Comparison of ENCODE assay signal across 21 cellular contexts in the genomic region with DNA sequence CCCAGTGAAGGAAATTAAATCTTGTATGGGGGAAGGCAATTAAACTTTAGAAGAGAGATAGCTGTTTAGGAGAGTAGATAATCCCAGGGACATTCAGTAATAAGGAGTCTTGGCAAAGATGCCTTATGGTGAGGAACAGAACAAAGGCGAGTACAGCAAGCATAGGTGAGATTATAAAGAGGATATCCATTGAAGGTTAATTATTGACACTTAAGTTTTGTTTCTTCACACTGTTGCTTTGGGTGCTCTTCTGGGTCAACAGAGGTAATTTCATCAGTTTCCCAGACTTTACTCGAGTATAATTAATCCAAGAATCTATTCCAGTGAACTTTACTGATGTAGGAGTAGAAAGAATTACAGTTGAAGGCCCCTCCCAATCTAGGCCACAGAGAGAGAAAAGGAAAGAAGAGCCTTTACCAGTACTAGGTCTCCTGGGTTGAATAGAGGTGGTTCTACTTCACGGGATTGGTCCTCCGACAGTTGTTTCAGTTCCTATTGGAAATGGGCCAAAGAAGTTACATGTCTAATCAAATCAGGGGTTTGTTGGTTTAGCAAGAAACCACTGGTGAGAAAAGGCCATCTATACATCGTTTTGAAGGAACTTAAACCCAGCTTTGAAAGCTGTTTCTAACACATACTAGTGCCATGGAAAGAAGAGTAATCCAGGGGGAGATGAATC. TPM values are rescaled to one million over a fixed set of nuclear protein-coding genes. Genes with fewer than 3 reads are reported as not detected.
DNase-seq lines count a peak whose midpoint lies in the region; ATAC-seq, FAIRE-seq and TF ChIP-seq lines count a peak whose summit lies in the region.
"Had no signal": no experiment of that assay in that cellular context is flagged by ENCODE, and none has a peak within 500 bp of the region (broad histone marks: within the 10 kb centered on the region; RNA-seq: fewer than 3 reads in every experiment).

No MANE protein-coding gene starts in this region.

- TF ChIP-seq CTCF in K562 (IDR thresholded peaks at IDR 0.05 in 2 of 3, conservative IDR thresholded peaks at IDR 0.05 in 1 of 3; ENCODE audit: insufficient read depth in 2 of 3, low read depth in 1 of 3, low read length in 3 of 3) = no peak

- CTCF ChIA-PET in K562 (lab: Yijun Ruan, JAX; ENCODE audit: low intra/inter-chr PET ratio) = no interaction called here

- H3K79me2 ChIP-seq in K562 (ENCODE audit: control insufficient read depth, insufficient read depth, low read length) = peaks cover 2% of the 10 kb centered on the region; the same call in 1 of the 3 replicates

- H3K36me3 ChIP-seq in K562 (ENCODE audit: control insufficient read depth, insufficient read depth, low read length) = no peaks in the 10 kb centered on the region
- H3K36me3 ChIP-seq: ascending aorta, sigmoid colon had no signal

- H3K4me3 ChIP-seq in K562 = no peak overlapping the region
- H3K4me3 ChIP-seq: ascending aorta, sigmoid colon had no signal

- intact Hi-C loops in K562 (cut with micrococcal nuclease) = loop anchor here (10.0 kb wide), 1 partner anchor 621 kb away; no protein-coding TSS in a partner anchor

- no peaks in the 10 kb centered on the region for H3K9me1 ChIP-seq in K562 (ENCODE audit: control insufficient read depth, insufficient read depth, low read length)

- no peaks in the 10 kb centered on the region for H3K9me3 ChIP-seq in K562 (replicated peaks; ENCODE audit: control insufficient read depth, insufficient read depth, low read depth, low read length)
- H3K9me3 ChIP-seq: ascending aorta, sigmoid colon had no signal

- FAIRE-seq in K562 (lab: Jason Lieb, UNC) = no peak
- FAIRE-seq: keratinocyte had no signal

- BruUV-seq in K562 (replicated peaks; lab: Mats Ljungman, UMichigan) = no TSS peak

- 34% methylated on average over 5 of the region's 5 CpGs for WGBS in K562 (ENCODE audit: insufficient coverage, low coverage, missing lambda C conversion rate)

- DNase-seq in K562 (ENCODE audit: extremely low read depth in 1 of 4, low spot score in 3 of 4) = no peak
- DNase-seq in activated gamma-delta T cell (lab: John Stamatoyannopoulos, UW) = no peak
- no peak for DNase-seq in DMS114 treated with DMSO at 0.1 percent for 48 hours (lab: John Stamatoyannopoulos, UW; ENCODE audit: unreplicated experiment)
- no peak for DNase-seq in SW 1271 (lab: John Stamatoyannopoulos, UW)
- no peak for DNase-seq in medulla oblongata (ENCODE audit: extremely low spot score)
- DNase-seq: activated T-cell treated with anti-CD3 and anti-CD28 coated beads, Interleukin-2, amount 50 U/mL, for 48 hours; CD4-positive, alpha-beta T cell; foreskin keratinocyte; GOT3; naive B cell; NCI-H1417; NCI-H510A treated with DMSO at 0.1 percent for 48 hours; sigmoid colon; substantia nigra had no signal

- in situ Hi-C loops in K562 (cut with MboI) = no loop called here

- H3K9ac ChIP-seq in K562 (ENCODE audit: insufficient read depth in 1 of 2, low read depth in 2 of 2, low read length in 2 of 2) = no peak overlapping the region

- H4K20me1 ChIP-seq in K562 (replicated peaks; ENCODE audit: control insufficient read depth, insufficient read depth, low read length) = no peaks in the 10 kb centered on the region

- no peak overlapping the region for H3K4me2 ChIP-seq in K562 (ENCODE audit: insufficient read depth, low read length)

- no peak for TF ChIP-seq POLR2A in K562 (conservative IDR thresholded peaks at IDR 0.05)

- POLR2A ChIA-PET in K562 (lab: Yijun Ruan, JAX) = interaction anchor here (0.6 kb wide), 1 partner anchor 33 kb away, joined by 3 read pairs; no protein-coding TSS in a partner anchor

- H3K4me1 ChIP-seq in K562 (replicated peaks in 1 of 2; ENCODE audit: control insufficient read depth in 2 of 2, insufficient read depth in 2 of 2, low read length in 2 of 2) = peaks cover 9 to 17% of the 10 kb centered on the region in 2 experiments
- H3K4me1 ChIP-seq: ascending aorta, foreskin keratinocyte, sigmoid colon had no signal

- no peak for TF ChIP-seq RAD21 in K562 (CRISPR knock-in tag; conservative IDR thresholded peaks at IDR 0.05 in 1 of 2, IDR thresholded peaks at IDR 0.05 in 1 of 2)

- H3K27me3 ChIP-seq in K562 (ENCODE audit: control insufficient read depth in 2 of 2, insufficient read depth in 2 of 2, low read length in 2 of 2) = no peaks in the 10 kb centered on the region
- H3K27me3 ChIP-seq: ascending aorta, foreskin keratinocyte, sigmoid colon had no signal

- H2AFZ ChIP-seq in K562 (ENCODE audit: low read depth, low read length) = peak overlapping the region; percentile 78

- TF ChIP-seq EP300 in K562 (IDR thresholded peaks at IDR 0.05; ENCODE audit: low read length) = no peak

- ATAC-seq in GM19025 (IDR thresholded peaks at IDR 0.05; ENCODE audit: low read depth, unreplicated experiment) (peak; percentile 79), GM21825 (IDR thresholded peaks at IDR 0.05; ENCODE audit: unreplicated experiment) (peak; percentile 92), HG03378 (IDR thresholded peaks at IDR 0.05; ENCODE audit: unreplicated experiment) (peak; percentile 83), K562 (no peak)
- ATAC-seq: foreskin keratinocyte had no signal

- no peak overlapping the region for H3K27ac ChIP-seq in K562 (ENCODE audit: extremely low read depth, low read depth, low read length)
- H3K27ac ChIP-seq: ascending aorta, foreskin keratinocyte, sigmoid colon had no signal

TF ChIP-seq in K562, 482 proteins besides CTCF, POLR2A, EP300 and RAD21:
- TF ChIP-seq POLR2AphosphoS5 (IDR thresholded peaks at IDR 0.05; ENCODE audit: control insufficient read depth, insufficient read depth, low read depth, low read length) = no peak
- peak; percentile 44 for TF ChIP-seq NFIC (IDR thresholded peaks at IDR 0.05)

RNA-seq across cellular contexts. Expression of gene EPGN, which starts 27.2 kb away (rescaled TPM):
- total RNA-seq in K562 (2011; cell fraction: chromatin; rRNA removed; ENCODE audit: low replicate concordance) = 0.39 and 0.62 TPM in 2 replicates
- not detected in 2 replicates for total RNA-seq in K562 (2011; cell fraction: nucleolus; rRNA removed)
- total RNA-seq in K562 (2011; cell fraction: nucleoplasm; rRNA removed) = not detected in 2 replicates
- not detected in 2 replicates for total RNA-seq in K562 (2014; rRNA removed)
- total RNA-seq in K562 (2014; rRNA removed; fragmentation: Illumina TruSeq; extraction: Trizol) = not detected in 2 replicates
- not detected in 2 replicates for total RNA-seq in K562 (2015; rRNA removed; fragmentation: Illumina TruSeq; extraction: Trizol)
- not detected in 2 replicates for total RNA-seq in K562 (2021)
- polyA plus RNA-seq in K562 (2011; rRNA removed) = not detected in 2 replicates
- polyA plus RNA-seq in K562 (2011; cell fraction: cytosol; rRNA removed) = not detected in 2 replicates
- not detected in 2 replicates for polyA plus RNA-seq in K562 (2011; cell fraction: nucleus; rRNA removed)
- 0.17 and 0.48 TPM in 2 replicates for polyA plus RNA-seq in K562 (2012)
- polyA plus RNA-seq in K562 (2014; fragmentation: Illumina TruSeq; extraction: Trizol) = not detected in 2 replicates
- polyA plus RNA-seq in K562 (2014; fragmentation: Nextera tagmentation; extraction: Ambion mirVana) = under 1 TPM; 0.10 to 0.56 TPM
- polyA plus RNA-seq in K562 (2014; rRNA removed) = not detected in 2 replicates
- not detected in 2 replicates for polyA minus RNA-seq in K562 (2011; rRNA and poly(A)+ RNA removed)
- not detected in 2 replicates for polyA minus RNA-seq in K562 (2011; cell fraction: cytosol; rRNA and poly(A)+ RNA removed)
- polyA minus RNA-seq in K562 (2011; cell fraction: nucleus; rRNA and poly(A)+ RNA removed) = 0.27 and 0.44 TPM in 2 replicates
- total RNA-seq: ascending aorta, sigmoid colon, SK-MEL-5, WTC11 had no signal

RNA-seq across cellular contexts. Expression of gene EREG, which starts 29.5 kb away (rescaled TPM):
- 6.4 and 18.1 TPM in 2 replicates for total RNA-seq in K562 (2011; cell fraction: chromatin; rRNA removed; ENCODE audit: low replicate concordance)
- total RNA-seq in K562 (2011; cell fraction: nucleolus; rRNA removed) = 3.8 and 5.1 TPM in 2 replicates
- total RNA-seq in K562 (2011; cell fraction: nucleoplasm; rRNA removed) = 12.1 and 22.8 TPM in 2 replicates
- total RNA-seq in K562 (2014; rRNA removed) = 2.5 and 3.9 TPM in 2 replicates
- total RNA-seq in K562 (2014; rRNA removed; fragmentation: Illumina TruSeq; extraction: Trizol) = 5.0 and 7.3 TPM in 2 replicates
- total RNA-seq in K562 (2015; rRNA removed; fragmentation: Illumina TruSeq; extraction: Trizol) = 2.4 and 2.6 TPM in 2 replicates
- 2.9 and 4.5 TPM in 2 replicates for total RNA-seq in K562 (2021)
- 2.7 and 7.2 TPM in 2 replicates for polyA plus RNA-seq in K562 (2011; rRNA removed)
- 0.89 and 4.7 TPM in 2 replicates for polyA plus RNA-seq in K562 (2011; cell fraction: cytosol; rRNA removed)
- 2.5 and 7.7 TPM in 2 replicates for polyA plus RNA-seq in K562 (2011; cell fraction: nucleus; rRNA removed)
- polyA plus RNA-seq in K562 (2012) = 1.9 and 2.3 TPM in 2 replicates
- 2.3 and 4.5 TPM in 2 replicates for polyA plus RNA-seq in K562 (2014; fragmentation: Illumina TruSeq; extraction: Trizol)
- 1 to 10 TPM in 1 of 2 experiments, under 1 TPM in 1; 0.97 to 1.2 TPM for polyA plus RNA-seq in K562 (2014; fragmentation: Nextera tagmentation; extraction: Ambion mirVana)
- polyA plus RNA-seq in K562 (2014; rRNA removed) = 1.5 and 3.1 TPM in 2 replicates
- 3.3 and 10.0 TPM in 2 replicates for polyA minus RNA-seq in K562 (2011; rRNA and poly(A)+ RNA removed)
- 1.0 and 3.7 TPM in 2 replicates for polyA minus RNA-seq in K562 (2011; cell fraction: cytosol; rRNA and poly(A)+ RNA removed)
- 5.1 and 13.9 TPM in 2 replicates for polyA minus RNA-seq in K562 (2011; cell fraction: nucleus; rRNA and poly(A)+ RNA removed)
- total RNA-seq: ascending aorta, SK-MEL-5 had no signal
